22 cellular contexts compared by ENCODE assay signal in genomic region chr15:48904758-48905157, GRCh38. TPM values are rescaled to one million over a fixed set of nuclear protein-coding genes. Genes with fewer than 3 reads are reported as not detected.
"Had no signal": no experiment of that assay in that cellular context is flagged by ENCODE, and none has a peak within 500 bp of the region (broad histone marks: within the 10 kb centered on the region; RNA-seq: fewer than 3 reads in every experiment).

No MANE protein-coding gene starts in this region.

- H3K9me3 Mint-ChIP-seq: endodermal cell, natural killer cell had no signal

- DNase-seq: cortex of kidney; effector CD8-positive, alpha-beta T cell; endodermal cell; esophagus squamous epithelium; left ventricle myocardium superior; lower lobe of right lung; natural killer cell; pancreas; right lobe of liver; small intestine; stimulated activated CD4-positive, alpha-beta T cell treated with anti-CD3 and anti-CD28 coated beads, Interleukin-15, amount 100 ng/mL, for 24 hours; stimulated activated CD4-positive, alpha-beta T cell treated with anti-CD3 and anti-CD28 coated beads, Interleukin-2, amount 100 ng/mL, for 48 hours; stimulated activated naive CD4-positive, alpha-beta T cell; substantia nigra; upper lobe of left lung had no signal

- H3K9me3 ChIP-seq: esophagus squamous epithelium, lower lobe of right lung, neutrophil, pancreas, right lobe of liver, thoracic aorta, tibial nerve, upper lobe of left lung had no signal

- H3K27ac ChIP-seq: esophagus squamous epithelium, lower lobe of right lung, neutrophil, pancreas, right lobe of liver, thoracic aorta, upper lobe of left lung had no signal

- H3K4me1 ChIP-seq: esophagus squamous epithelium, lower lobe of right lung, pancreas, right lobe of liver, upper lobe of left lung had no signal

- H3K36me3 ChIP-seq: esophagus squamous epithelium, lower lobe of right lung, neutrophil, pancreas, right lobe of liver, thoracic aorta, tibial nerve, upper lobe of left lung had no signal

- H3K36me3 Mint-ChIP-seq: natural killer cell had no signal

- FAIRE-seq: endothelial cell of umbilical vein, frontal cortex, keratinocyte, pancreas, small intestine, urothelium cell line had no signal

- ATAC-seq: left ventricle myocardium superior, lower lobe of right lung, natural killer cell, pancreas, right lobe of liver had no signal

- H3K4me3 ChIP-seq: esophagus squamous epithelium, lower lobe of right lung, pancreas, right lobe of liver, thoracic aorta, tibial nerve, upper lobe of left lung had no signal

- H3K27me3 ChIP-seq: esophagus squamous epithelium, neutrophil, pancreas, right lobe of liver, tibial nerve, upper lobe of left lung had no signal

- H3K4me3 Mint-ChIP-seq: endodermal cell, natural killer cell had no signal

- H3K27ac Mint-ChIP-seq: endodermal cell, natural killer cell had no signal

- H3K4me1 Mint-ChIP-seq: natural killer cell had no signal

RNA-seq across cellular contexts. Expression of gene SHC4, which starts 59.0 kb away (rescaled TPM):
- polyA plus RNA-seq: endothelial cell of umbilical vein had no signal
